8 cellular contexts compared by ENCODE assay signal in genomic region chr2:112644933-112645395, GRCh38. TPM values are rescaled to one million over a fixed set of nuclear protein-coding genes. Genes with fewer than 3 reads are reported as not detected.
DNase-seq lines count a peak whose midpoint lies in the region; ATAC-seq, FAIRE-seq and TF ChIP-seq lines count a peak whose summit lies in the region.

No MANE protein-coding gene starts in this region.

- H3K27ac ChIP-seq in gastrocnemius medialis: peak overlapping the region; percentile 95 to 99 (median 96)

- no peaks in the 10 kb centered on the region for H3K27me3 ChIP-seq in BE2C
- no peaks in the 10 kb centered on the region for H3K27me3 ChIP-seq in gastrocnemius medialis

- in situ Hi-C loops in gastrocnemius medialis (cut with MboI; ENCODE audit: low sequenced_read_pairs in 4 of 4): no loop called here

- TF ChIP-seq POLR2A in H54 (IDR thresholded peaks at IDR 0.05; ENCODE audit: low read depth, low read length): peak; percentile 29
- no peak for TF ChIP-seq POLR2A in gastrocnemius medialis (IDR thresholded peaks at IDR 0.05)

- DNase-seq in BE2C (no peak), H54 (ENCODE audit: insufficient read length, low spot score) (no peak), glutamatergic neuron (no peak), gastrocnemius medialis (peak in 1 of 2 donors; percentile 82), HT-29 (ENCODE audit: low spot score) (no peak)
- peak in 1 of 2 donors; percentile 25 for DNase-seq in activated T-cell treated with anti-CD3 and anti-CD28 coated beads, Interleukin-2, amount 50 U/mL, for 72 hours
- no peak for DNase-seq in effector CD8-positive, alpha-beta T cell (lab: John Stamatoyannopoulos, UW)

- H3K4me1 Mint-ChIP-seq in activated T-cell treated with anti-CD3 and anti-CD28 coated beads, Interleukin-2, amount 50 U/mL, for 72 hours (ENCODE audit: low read depth): peaks cover 74% of the 10 kb centered on the region
- peaks cover 11% of the 10 kb centered on the region for H3K4me1 Mint-ChIP-seq in glutamatergic neuron (ENCODE audit: low read depth, unreplicated experiment)

- H3K36me3 Mint-ChIP-seq in activated T-cell treated with anti-CD3 and anti-CD28 coated beads, Interleukin-2, amount 50 U/mL, for 72 hours (ENCODE audit: insufficient read depth in 2 of 2): peaks cover 10 to 23% of the 10 kb centered on the region in 2 donors
- H3K36me3 Mint-ChIP-seq in glutamatergic neuron (ENCODE audit: unreplicated experiment): no peaks in the 10 kb centered on the region

- peak overlapping the region; percentile 61 for H3K4me3 ChIP-seq in BE2C (ENCODE audit: low read depth, low read length)
- H3K4me3 ChIP-seq in gastrocnemius medialis: peak overlapping the region; percentile 76 to 91 (median 81)

- H3K9me3 Mint-ChIP-seq in activated T-cell treated with anti-CD3 and anti-CD28 coated beads, Interleukin-2, amount 50 U/mL, for 72 hours: no peaks in the 10 kb centered on the region
- H3K9me3 Mint-ChIP-seq in glutamatergic neuron (ENCODE audit: unreplicated experiment): peaks cover 10% of the 10 kb centered on the region

- no peak for ATAC-seq in activated T-cell treated with anti-CD3 and anti-CD28 coated beads, Interleukin-2, amount 50 U/mL, for 72 hours (replicated peaks in 1 of 2)
- ATAC-seq in gastrocnemius medialis (peak in 1 of 2 donors; percentile 80), HG03457 (IDR thresholded peaks at IDR 0.05; ENCODE audit: unreplicated experiment) (no peak)

- intact Hi-C loops in gastrocnemius medialis (cut with DNase I; ENCODE audit: low total_unique reads): loop anchor here (1.0 to 5.0 kb wide), 5 partner anchors 37 to 386 kb away; partner anchors contain the start of genes CHCHD5 and POLR1B

- H3K36me3 ChIP-seq in BE2C: peaks cover 27% of the 10 kb centered on the region
- peaks cover 0 to 20% of the 10 kb centered on the region in 2 donors for H3K36me3 ChIP-seq in gastrocnemius medialis

- H3K4me1 ChIP-seq in BE2C (0 out of 2 replicates have a peak, but pooled peaks cover 4% of the 10 kb centered on the region), gastrocnemius medialis (peaks cover 22 to 26% of the 10 kb centered on the region in 2 donors)

- H3K27me3 Mint-ChIP-seq in activated T-cell treated with anti-CD3 and anti-CD28 coated beads, Interleukin-2, amount 50 U/mL, for 72 hours (ENCODE audit: low read depth): peaks cover 7% of the 10 kb centered on the region
- peaks cover 11% of the 10 kb centered on the region for H3K27me3 Mint-ChIP-seq in glutamatergic neuron (ENCODE audit: unreplicated experiment)

- H3K27ac Mint-ChIP-seq in activated T-cell treated with anti-CD3 and anti-CD28 coated beads, Interleukin-2, amount 50 U/mL, for 72 hours: peak overlapping the region; percentile 55
- peak overlapping the region; percentile 86 for H3K27ac Mint-ChIP-seq in glutamatergic neuron (ENCODE audit: unreplicated experiment)

- no peak for FAIRE-seq in H54 (lab: Jason Lieb, UNC)

- TF ChIP-seq CTCF in BE2C (IDR thresholded peaks at IDR 0.05; ENCODE audit: low read depth, low read length) (no peak), glutamatergic neuron (IDR thresholded peaks at IDR 0.05; ENCODE audit: partially characterized antibody, unreplicated experiment) (no peak), gastrocnemius medialis (IDR thresholded peaks at IDR 0.05 in 4 of 5, conservative IDR thresholded peaks at IDR 0.05 in 1 of 5) (no peak)

- no peaks in the 10 kb centered on the region for H3K9me3 ChIP-seq in BE2C
- H3K9me3 ChIP-seq in gastrocnemius medialis: no peaks in the 10 kb centered on the region

- H3K4me3 Mint-ChIP-seq in activated T-cell treated with anti-CD3 and anti-CD28 coated beads, Interleukin-2, amount 50 U/mL, for 72 hours: peak overlapping the region; percentile 94 to 99
- peak overlapping the region; percentile 88 for H3K4me3 Mint-ChIP-seq in glutamatergic neuron (ENCODE audit: unreplicated experiment)

RNA-seq across cellular contexts. Expression of gene SLC20A1, which starts 0.8 kb away (rescaled TPM):
- 24.0 TPM for polyA plus RNA-seq in BE2C (2012; ENCODE audit: insufficient read depth, insufficient read length, low read depth)
- 10 to 100 TPM; 54.3 to 66.1 TPM for total RNA-seq in activated T-cell treated with anti-CD3 and anti-CD28 coated beads, Interleukin-2, amount 50 U/mL, for 72 hours
- total RNA-seq in glutamatergic neuron (ENCODE audit: unreplicated experiment) (73.0 TPM), gastrocnemius medialis (10 to 100 TPM in 1 of 4 donors, 1 to 10 TPM in 3; 6.9 to 85.7 (median 9.2) TPM)
- 30.3 and 32.7 TPM in 2 replicates for total RNA-seq in HT-29 (2014; rRNA removed; shearing (Covaris generic))
